12 cellular contexts compared by ENCODE assay signal in the genomic region with DNA sequence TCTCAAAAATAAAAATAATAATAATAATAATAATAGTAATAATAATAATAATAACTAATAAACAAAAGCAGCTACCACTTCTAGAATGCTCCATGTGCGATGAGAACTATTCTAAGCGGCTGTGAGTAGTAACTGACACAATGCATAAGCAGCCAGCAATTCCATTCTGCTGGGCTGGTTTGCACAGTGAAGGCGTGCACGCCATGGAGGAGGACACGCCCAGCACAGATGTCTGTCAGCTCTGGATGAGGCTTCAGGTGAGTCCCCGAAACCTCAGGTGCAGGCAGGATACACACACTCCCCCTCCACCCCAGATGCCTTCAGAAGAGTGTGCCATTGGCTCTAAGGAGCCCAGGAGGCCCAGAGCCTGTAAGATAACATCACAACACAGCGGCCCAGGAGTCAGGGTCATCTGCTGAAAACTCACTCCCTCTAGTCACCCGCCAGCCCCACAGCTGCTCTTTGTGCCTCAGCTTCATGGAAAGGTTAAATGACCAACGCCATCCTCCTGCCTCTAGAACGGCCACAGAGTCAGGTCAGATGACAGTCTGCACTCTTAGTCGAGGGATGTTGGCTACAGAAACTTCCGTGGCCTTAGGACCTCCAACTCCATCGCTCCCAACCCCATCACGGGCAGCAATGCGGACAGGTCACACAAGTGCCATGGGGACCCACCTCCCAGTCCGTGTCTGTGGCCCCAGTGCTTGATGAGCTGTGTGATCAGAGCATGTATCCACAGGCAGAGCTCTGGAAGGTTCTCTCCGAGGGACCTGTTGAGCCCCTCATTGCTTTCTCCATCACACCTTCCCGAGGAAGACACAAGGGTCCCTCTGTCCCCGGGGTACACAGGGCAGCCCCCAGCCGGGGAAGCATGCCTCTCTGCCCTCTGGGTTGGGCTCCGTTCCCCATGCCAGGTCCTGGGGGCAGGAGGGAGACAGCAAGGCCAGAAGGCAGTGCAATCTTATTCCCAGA.
A peak's percentile ranks its signal among the peaks of the same experiment; 100 is the strongest.
DNase-seq lines count a peak whose midpoint lies in the region; ATAC-seq, FAIRE-seq and TF ChIP-seq lines count a peak whose summit lies in the region.
"Had no signal": no experiment of that assay in that cellular context is flagged by ENCODE, and none has a peak within 500 bp of the region (broad histone marks: within the 10 kb centered on the region; RNA-seq: fewer than 3 reads in every experiment).

No MANE protein-coding gene starts in this region.

- no peaks in the 10 kb centered on the region for H3K9me3 Mint-ChIP-seq in immature natural killer cell

- H2AFZ ChIP-seq in GM23248, result no peak overlapping the region
- H2AFZ ChIP-seq in K562 (ENCODE audit: low read depth, low read length), result no peak overlapping the region

- peak overlapping the region; percentile 69 to 91 (median 88) for H3K27ac Mint-ChIP-seq in immature natural killer cell

- peaks cover 92 to 100% of the 10 kb centered on the region in 2 donors for H3K4me1 Mint-ChIP-seq in immature natural killer cell

- no peak for TF ChIP-seq CTCF in K562 (IDR thresholded peaks at IDR 0.05 in 2 of 3, conservative IDR thresholded peaks at IDR 0.05 in 1 of 3; ENCODE audit: insufficient read depth in 2 of 3, low read depth in 1 of 3, low read length in 3 of 3)
- TF ChIP-seq CTCF in sigmoid colon (IDR thresholded peaks at IDR 0.05), result no peak

- H3K27me3 ChIP-seq in GM23248 (replicated peaks; ENCODE audit: insufficient read depth) (no peaks in the 10 kb centered on the region), K562 (ENCODE audit: control insufficient read depth in 2 of 2, insufficient read depth in 2 of 2, low read length in 2 of 2) (no peaks in the 10 kb centered on the region), sigmoid colon (no peaks in the 10 kb centered on the region)

- peak overlapping the region; percentile 44 to 59 (median 47) for H3K4me3 Mint-ChIP-seq in immature natural killer cell

- H3K4me3 ChIP-seq in GM23248 (peak overlapping the region; percentile 45; the same call in 1 of the 2 replicates), K562 (no peak overlapping the region), sigmoid colon (no peak overlapping the region)

- peaks cover 93% of the 10 kb centered on the region for H3K79me2 ChIP-seq in GM23248 (ENCODE audit: insufficient read depth)
- H3K79me2 ChIP-seq in K562 (ENCODE audit: control insufficient read depth, insufficient read depth, low read length), result peaks cover 76% of the 10 kb centered on the region

- peaks cover 0 to 7% (median 0%) of the 10 kb centered on the region in 3 donors for H3K36me3 Mint-ChIP-seq in immature natural killer cell

- H3K9ac ChIP-seq in GM23248 (peak overlapping the region; percentile 32), K562 (ENCODE audit: insufficient read depth in 1 of 2, low read depth in 2 of 2, low read length in 2 of 2) (0 out of 4 replicates have a peak overlapping the region, but pooled peaks of 1 of the 2 experiments have one; percentile 17)

- intact Hi-C loops in K562 (cut with micrococcal nuclease) (no loop called here), sigmoid colon (cut with DNase I) (loop anchor here (5.0 kb wide), 1 partner anchor 91 kb away; no protein-coding TSS in a partner anchor)

- H3K9me1 ChIP-seq in K562 (ENCODE audit: control insufficient read depth, insufficient read depth, low read length), result peaks cover 8% of the 10 kb centered on the region

- H3K36me3 ChIP-seq in GM23248 (ENCODE audit: low read depth) (no peaks in the 10 kb centered on the region), K562 (ENCODE audit: control insufficient read depth, insufficient read depth, low read length) (peaks cover 20% of the 10 kb centered on the region; the same call in 2 of the 3 replicates), sigmoid colon (no peaks in the 10 kb centered on the region)

- no TSS peak for BruUV-seq in K562 (replicated peaks; lab: Mats Ljungman, UMichigan)

- FAIRE-seq in K562 (lab: Jason Lieb, UNC), result no peak

- DNase-seq in GM23248, result no peak
- DNase-seq in K562 (ENCODE audit: extremely low read depth in 1 of 4, low spot score in 3 of 4), result peak in 3 of 4 experiments; percentile 4 to 8 (median 6)
- no peak for DNase-seq in immature natural killer cell
- no peak for DNase-seq in sigmoid colon
- no peak for DNase-seq in NOMO-1 treated with dmso at 0.1 percent for 144 hours (lab: John Stamatoyannopoulos, UW; ENCODE audit: unreplicated experiment)
- DNase-seq in germinal center (ENCODE audit: low spot score), result no peak
- no peak for DNase-seq in activated CD4-positive, alpha-beta T cell treated with anti-CD3 and anti-CD28 coated beads for 48 hours
- DNase-seq: activated CD4-positive, alpha-beta T cell treated with anti-CD3 and anti-CD28 coated beads, Interleukin-2, amount 50 U/mL, for 1 hour; amniotic stem cell; GOT3 had no signal

- in situ Hi-C loops in GM23248 (cut with MboI), result no loop called here
- in situ Hi-C loops in K562 (cut with MboI), result no loop called here

- 77 to 79% methylated on average over 21 of the region's 21 CpGs for WGBS in GM23248 (ENCODE audit: low coverage in 1 of 2, low lambda C conversion rate in 2 of 2, missing lambda C conversion rate in 2 of 2), 2 experiments
- 88% methylated on average over 13 of the region's 21 CpGs for WGBS in K562 (ENCODE audit: insufficient coverage, low coverage, missing lambda C conversion rate)
- 66 to 76% methylated on average over 21 of the region's 21 CpGs for whole genome bisulfite sequencing in sigmoid colon, 2 donors

- peak overlapping the region; percentile 70 for H3K4me2 ChIP-seq in GM23248 (ENCODE audit: unreplicated experiment)
- H3K4me2 ChIP-seq in K562 (ENCODE audit: insufficient read depth, low read length), result no peak overlapping the region

- no peak for TF ChIP-seq POLR2A in K562 (conservative IDR thresholded peaks at IDR 0.05)
- no peak for TF ChIP-seq POLR2A in sigmoid colon (IDR thresholded peaks at IDR 0.05)

- peaks cover 1 to 5% (median 4%) of the 10 kb centered on the region in 3 donors for H3K27me3 Mint-ChIP-seq in immature natural killer cell (ENCODE audit: low read depth in 3 of 3)

- H3F3A ChIP-seq in GM23248 (ENCODE audit: insufficient read depth), result peaks cover 23% of the 10 kb centered on the region

- CTCF ChIA-PET in K562 (lab: Yijun Ruan, JAX; ENCODE audit: low intra/inter-chr PET ratio), result no interaction called here

- H3K9me2 ChIP-seq in GM23248 (ENCODE audit: insufficient read depth), result no peaks in the 10 kb centered on the region

- H3K4me1 ChIP-seq in GM23248 (ENCODE audit: insufficient read depth) (peaks cover 36% of the 10 kb centered on the region), K562 (replicated peaks in 1 of 2; ENCODE audit: control insufficient read depth in 2 of 2, insufficient read depth in 2 of 2, low read length in 2 of 2) (peaks cover 22 to 34% of the 10 kb centered on the region in 2 experiments), sigmoid colon (peaks cover 0 to 84% (median 80%) of the 10 kb centered on the region in 4 donors)

- TF ChIP-seq RAD21 in K562 (CRISPR knock-in tag; conservative IDR thresholded peaks at IDR 0.05 in 1 of 2, IDR thresholded peaks at IDR 0.05 in 1 of 2), result no peak

- POLR2A ChIA-PET in K562 (lab: Yijun Ruan, JAX), result no interaction called here

- H3K27ac ChIP-seq in GM23248 (peak overlapping the region; percentile 47), K562 (ENCODE audit: extremely low read depth, low read depth, low read length) (no peak overlapping the region), sigmoid colon (peak overlapping the region; percentile 78 to 96 (median 88))

- H4K20me1 ChIP-seq in GM23248 (ENCODE audit: insufficient read depth), result peaks cover 8% of the 10 kb centered on the region; the same call in 1 of the 2 replicates
- H4K20me1 ChIP-seq in K562 (replicated peaks; ENCODE audit: control insufficient read depth, insufficient read depth, low read length), result peaks cover 25% of the 10 kb centered on the region

- no peak for TF ChIP-seq EP300 in K562 (IDR thresholded peaks at IDR 0.05; ENCODE audit: low read length)
- no peak for TF ChIP-seq EP300 in sigmoid colon (IDR thresholded peaks at IDR 0.05)

- ATAC-seq in K562 (no peak; the same call in 2 of the 3 replicates), GM18519 (IDR thresholded peaks at IDR 0.05; ENCODE audit: low FRiP score, unreplicated experiment) (no peak)
- ATAC-seq: Panc1 had no signal

- H3K9me3 ChIP-seq in GM23248 (ENCODE audit: low read depth) (no peaks in the 10 kb centered on the region), K562 (replicated peaks; ENCODE audit: control insufficient read depth, insufficient read depth, low read depth, low read length) (no peaks in the 10 kb centered on the region), sigmoid colon (no peaks in the 10 kb centered on the region)

TF ChIP-seq in K562, 482 proteins besides CTCF, POLR2A, EP300 and RAD21:
- TF ChIP-seq ERF (CRISPR knock-in tag; IDR thresholded peaks at IDR 0.05) (no peak), NFYB (IDR thresholded peaks at IDR 0.05; ENCODE audit: extremely low read depth, insufficient read length) (no peak), ZNF277 (CRISPR knock-in tag; IDR thresholded peaks at IDR 0.05; ENCODE audit: borderline replicate concordance) (no peak), NFXL1 (CRISPR knock-in tag; IDR thresholded peaks at IDR 0.05) (no peak), SMAD4 (CRISPR knock-in tag; conservative IDR thresholded peaks at IDR 0.05) (no peak), ZNF311 (CRISPR knock-in tag; IDR thresholded peaks at IDR 0.05) (no peak), POLR2G (IDR thresholded peaks at IDR 0.05; ENCODE audit: low read depth, low read length) (0 out of 2 replicates have a peak, but pooled peaks have one; percentile 14)

Comparison
In these comparisons a context has a peak if more than half of its experiments do, and no peak if none do; other contexts are left out.
1. DNase-seq: peak in K562 (3 of 4); none in GM23248 (single experiment), immature natural killer cell (0 of 3), sigmoid colon (single experiment), NOMO-1 treated with dmso at 0.1 percent for 144 hours (single experiment), germinal center (single experiment) and activated CD4-positive, alpha-beta T cell treated with anti-CD3 and anti-CD28 coated beads for 48 hours (single experiment).